ENCODE assay signal across 8 cellular contexts in the genomic region with DNA sequence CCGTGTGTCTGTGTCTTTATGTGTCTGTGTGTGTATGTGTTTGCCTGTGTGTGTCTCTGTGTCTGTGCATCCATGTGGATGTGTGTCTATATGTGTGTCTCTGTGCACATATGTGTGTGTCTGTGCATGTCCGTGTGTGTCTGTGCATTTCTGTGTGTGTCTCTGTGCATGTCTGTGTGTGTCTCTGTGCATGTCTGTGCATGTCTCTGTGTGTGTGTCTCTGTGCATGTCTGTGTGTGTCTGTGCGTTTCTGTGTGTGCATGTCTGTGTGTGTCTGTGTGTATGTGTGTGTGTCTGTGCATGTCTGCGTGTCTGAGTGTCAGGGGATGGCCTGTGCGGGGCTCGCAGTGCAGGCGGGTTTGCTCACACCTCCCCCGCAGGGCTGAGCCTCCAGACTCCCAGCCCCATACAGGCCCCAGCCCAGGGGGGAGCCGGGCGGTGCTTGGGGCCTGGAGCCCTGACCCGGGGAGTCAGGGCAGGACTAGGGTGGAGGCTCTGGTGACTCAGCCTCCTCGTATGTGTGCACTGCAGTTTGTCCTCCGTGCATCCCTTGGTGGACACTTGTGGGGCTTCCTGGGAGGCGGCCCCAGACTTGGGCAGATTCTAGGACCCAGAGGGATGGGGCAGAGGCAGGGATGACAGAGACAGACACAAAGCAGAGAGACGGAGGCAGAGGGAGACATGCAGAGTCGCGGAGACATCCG. TPM values are rescaled to one million over a fixed set of nuclear protein-coding genes. Genes with fewer than 3 reads are reported as not detected.
A peak's percentile ranks its signal among the peaks of the same experiment; 100 is the strongest.
DNase-seq lines count a peak whose midpoint lies in the region; ATAC-seq, FAIRE-seq and TF ChIP-seq lines count a peak whose summit lies in the region.
"Not testable (repeated sequence)": the region's sequence is repeated elsewhere in the genome, so short reads cannot be mapped to it uniquely, and the experiment has no call there.

No MANE protein-coding gene starts in this region.

- not testable (repeated sequence) for H3K36me3 Mint-ChIP-seq in activated CD4-positive, alpha-beta T cell treated with anti-CD3 and anti-CD28 coated beads, Interleukin-2, amount 10 ng/mL, durations not matched to agents 24 days and 14 days (ENCODE audit: low read depth); neural progenitor cell

- in situ Hi-C loops in GM23248 (cut with MboI), result loop anchor here (25.0 kb wide), 1 partner anchor 444 kb away; no protein-coding TSS in a partner anchor

- peak; percentile 6 for DNase-seq in ELF-1 (ENCODE audit: low read depth, low spot score)
- peak; percentile 43 for DNase-seq in GM23248
- DNase-seq in Karpas-422, result peak; percentile 66
- DNase-seq in PC-3; activated CD4-positive, alpha-beta T cell treated with anti-CD3 and anti-CD28 coated beads, Interleukin-2, amount 10 ng/mL, durations not matched to agents 24 days and 14 days; bronchial epithelial cell (ENCODE audit: low read depth); neural progenitor cell (ENCODE audit: low spot score): not testable (repeated sequence)
- DNase-seq in upper lobe of right lung, result peak; percentile 45

- not testable (repeated sequence) for H3K4me3 Mint-ChIP-seq in activated CD4-positive, alpha-beta T cell treated with anti-CD3 and anti-CD28 coated beads, Interleukin-2, amount 10 ng/mL, durations not matched to agents 24 days and 14 days; neural progenitor cell

- H3K27me3 ChIP-seq in GM23248 (replicated peaks; ENCODE audit: insufficient read depth); Karpas-422 (ENCODE audit: low read length); PC-3 (ENCODE audit: low read length); bronchial epithelial cell (ENCODE audit: control insufficient read depth, insufficient read depth, low read length); neural progenitor cell; upper lobe of right lung: not testable (repeated sequence)

- H3K4me1 Mint-ChIP-seq in activated CD4-positive, alpha-beta T cell treated with anti-CD3 and anti-CD28 coated beads, Interleukin-2, amount 10 ng/mL, durations not matched to agents 24 days and 14 days; neural progenitor cell: not testable (repeated sequence)

- CTCF ChIA-PET in PC-3 (lab: Charles Lee), result not testable (repeated sequence)

- H3K9me2 ChIP-seq in GM23248 (ENCODE audit: insufficient read depth); Karpas-422 (replicated peaks; ENCODE audit: insufficient read depth, low read length); PC-3 (replicated peaks; ENCODE audit: low read length): not testable (repeated sequence)

- H3K4me1 ChIP-seq in GM23248 (ENCODE audit: insufficient read depth); PC-3 (ENCODE audit: insufficient read depth, low read length); neural progenitor cell; upper lobe of right lung: not testable (repeated sequence)
- peaks cover 86% of the 10 kb centered on the region for H3K4me1 ChIP-seq in Karpas-422 (ENCODE audit: low read length)

- not testable (repeated sequence) for H3K27ac ChIP-seq in GM23248; PC-3 (ENCODE audit: low read length); neural progenitor cell; upper lobe of right lung
- peak overlapping the region; percentile 96 for H3K27ac ChIP-seq in Karpas-422 (ENCODE audit: low read length)

- H3K4me2 ChIP-seq in GM23248 (ENCODE audit: unreplicated experiment); Karpas-422 (ENCODE audit: low read depth, low read length, poor library complexity, severe bottlenecking); PC-3 (ENCODE audit: low read length); neural progenitor cell: not testable (repeated sequence)

- peak; percentile 43 for ATAC-seq in PC-3
- ATAC-seq in upper lobe of right lung, result not testable (repeated sequence)

- intact Hi-C loops in PC-3 (cut with micrococcal nuclease); activated CD4-positive, alpha-beta T cell treated with anti-CD3 and anti-CD28 coated beads, Interleukin-2, amount 10 ng/mL, durations not matched to agents 24 days and 14 days (cut with micrococcal nuclease); upper lobe of right lung (cut with DNase I): not testable (repeated sequence)

- not testable (repeated sequence) for H4K20me1 ChIP-seq in GM23248 (ENCODE audit: insufficient read depth); Karpas-422 (ENCODE audit: insufficient read depth, low read depth, low read length); PC-3 (ENCODE audit: low read length); neural progenitor cell (ENCODE audit: low read depth)

- not testable (repeated sequence) for H2AFZ ChIP-seq in GM23248; Karpas-422 (ENCODE audit: low read length); PC-3 (ENCODE audit: low read length); neural progenitor cell (replicated peaks)

- H3K9me3 ChIP-seq in GM23248 (ENCODE audit: low read depth); Karpas-422 (ENCODE audit: low read length); PC-3 (ENCODE audit: low read length); neural progenitor cell (ENCODE audit: low read depth); upper lobe of right lung: not testable (repeated sequence)

- TF ChIP-seq CTCF in PC-3 (conservative IDR thresholded peaks at IDR 0.05; ENCODE audit: low read depth, low read length); bronchial epithelial cell (IDR thresholded peaks at IDR 0.05; ENCODE audit: insufficient read depth, low read length, severe bottlenecking); neural progenitor cell (IDR thresholded peaks at IDR 0.05); upper lobe of right lung (IDR thresholded peaks at IDR 0.05): not testable (repeated sequence)

- H3K4me3 ChIP-seq in GM23248; Karpas-422 (ENCODE audit: low read length); PC-3 (ENCODE audit: low read length); bronchial epithelial cell (ENCODE audit: low read depth, low read length); neural progenitor cell; upper lobe of right lung: not testable (repeated sequence)

- H3K27me3 Mint-ChIP-seq in activated CD4-positive, alpha-beta T cell treated with anti-CD3 and anti-CD28 coated beads, Interleukin-2, amount 10 ng/mL, durations not matched to agents 24 days and 14 days, result not testable (repeated sequence)
- H3K27me3 Mint-ChIP-seq in neural progenitor cell (ENCODE audit: insufficient read depth, low read depth), result peaks cover 10% of the 10 kb centered on the region

- peak overlapping the region; percentile 1 for H3K27ac Mint-ChIP-seq in activated CD4-positive, alpha-beta T cell treated with anti-CD3 and anti-CD28 coated beads, Interleukin-2, amount 10 ng/mL, durations not matched to agents 24 days and 14 days
- peak overlapping the region; percentile 12 for H3K27ac Mint-ChIP-seq in neural progenitor cell

- peaks cover 34% of the 10 kb centered on the region for H3K9me3 Mint-ChIP-seq in activated CD4-positive, alpha-beta T cell treated with anti-CD3 and anti-CD28 coated beads, Interleukin-2, amount 10 ng/mL, durations not matched to agents 24 days and 14 days
- H3K9me3 Mint-ChIP-seq in neural progenitor cell, result peaks cover 41% of the 10 kb centered on the region

- H3K9ac ChIP-seq in GM23248; PC-3 (ENCODE audit: low read length); neural progenitor cell: not testable (repeated sequence)
- peak overlapping the region; percentile 52 for H3K9ac ChIP-seq in Karpas-422 (ENCODE audit: low read length)

- H3K79me2 ChIP-seq in GM23248 (ENCODE audit: insufficient read depth); Karpas-422 (ENCODE audit: low read length); PC-3 (ENCODE audit: low read length); neural progenitor cell (ENCODE audit: low read depth): not testable (repeated sequence)

- H3K36me3 ChIP-seq in GM23248 (ENCODE audit: low read depth); Karpas-422 (ENCODE audit: insufficient read depth, low read length); PC-3 (ENCODE audit: low read depth, low read length); bronchial epithelial cell (ENCODE audit: control insufficient read depth, insufficient read depth, low read length); neural progenitor cell; upper lobe of right lung: not testable (repeated sequence)

- POLR2A ChIA-PET in PC-3 (lab: Charles Lee; ENCODE audit: unreplicated experiment), result not testable (repeated sequence)

- FAIRE-seq in bronchial epithelial cell (lab: Jason Lieb, UNC), result peak; percentile 88

- WGBS in GM23248 (ENCODE audit: low coverage in 1 of 2, low lambda C conversion rate in 2 of 2, missing lambda C conversion rate in 2 of 2), 2 experiments, result 27 to 42% methylated on average over 9 to 14 of the region's 18 CpGs

- BruUV-seq in PC-3 (replicated peaks; lab: Mats Ljungman, UMichigan), result not testable (repeated sequence)

- not testable (repeated sequence) for H3F3A ChIP-seq in GM23248 (ENCODE audit: insufficient read depth); PC-3 (ENCODE audit: low read length, unreplicated experiment)
- peaks cover 12% of the 10 kb centered on the region for H3F3A ChIP-seq in neural progenitor cell (ENCODE audit: low read depth)

RNA-seq across cellular contexts. Expression of a gene that starts 41.9 kb away (rescaled TPM):
- 11.1 and 20.5 TPM in 2 replicates for total RNA-seq in GM23248 (2014; rRNA removed; shearing (Covaris generic))
- 4.1 and 5.8 TPM in 2 replicates for polyA plus RNA-seq in GM23248 (2016; fragmentation: Nextera tagmentation; extraction: Ambion mirVana)
- total RNA-seq in Karpas-422 (2014; rRNA removed; shearing (Covaris generic); ENCODE audit: low replicate concordance), result 0.18 TPM in 1 of 2 replicates, not detected in the other
- 27.5 and 33.6 TPM in 2 replicates for total RNA-seq in PC-3 (2014; rRNA removed)
- 9.1 and 10.3 TPM in 2 replicates for total RNA-seq in activated CD4-positive, alpha-beta T cell treated with anti-CD3 and anti-CD28 coated beads, Interleukin-2, amount 10 ng/mL, durations not matched to agents 24 days and 14 days
- total RNA-seq in bronchial epithelial cell, result 0.51 and 0.53 TPM in 2 replicates
- total RNA-seq in neural progenitor cell (ENCODE audit: low replicate concordance), result 0.90 and 3.6 TPM in 2 replicates
- total RNA-seq in upper lobe of right lung, result 1.5 TPM
